Comparison of ENCODE assay signal across 19 cellular contexts in the genomic region with DNA sequence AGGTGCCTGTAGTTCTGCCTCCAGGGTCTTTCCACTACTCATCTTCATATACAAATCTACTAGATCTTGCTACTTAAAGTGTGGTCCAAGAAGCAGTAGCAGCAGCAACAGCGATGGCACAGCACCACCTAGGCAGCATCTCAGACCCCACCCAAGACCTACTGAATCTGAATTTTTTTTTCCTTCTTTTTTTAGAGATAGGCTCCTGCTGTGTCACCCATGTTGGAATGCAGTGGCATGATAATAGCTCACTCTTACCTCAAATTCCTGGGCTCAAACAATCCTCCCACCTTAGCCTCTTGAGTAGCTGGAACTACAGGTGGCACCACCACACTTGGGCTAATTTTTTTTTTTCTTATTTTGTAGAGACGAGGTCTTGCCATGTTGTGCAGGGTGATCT.
"Had no signal": no experiment of that assay in that cellular context is flagged by ENCODE, and none has a peak within 500 bp of the region (broad histone marks: within the 10 kb centered on the region; RNA-seq: fewer than 3 reads in every experiment).

No MANE protein-coding gene starts in this region.

- H3K9me3 ChIP-seq: ascending aorta, colonic mucosa, tibial nerve, uterus had no signal

- H3K27ac Mint-ChIP-seq: activated naive CD4-positive, alpha-beta T cell treated with anti-CD3 and anti-CD28 coated beads, Interleukin-2, amount 50 U/mL, for 24 hours; immature natural killer cell; stimulated activated naive CD8-positive, alpha-beta T cell treated with anti-CD3 and anti-CD28 coated beads, Interleukin-15, Interleukin-2, amounts not matched to agents 100 ng/mL and 50 ng/mL, for 24 hours had no signal

- H3K4me1 ChIP-seq: colonic mucosa had no signal

- H3K27ac ChIP-seq: ascending aorta, colonic mucosa, left ventricle myocardium inferior, skin epidermis, tibial nerve, uterus had no signal

- H3K27me3 Mint-ChIP-seq: activated naive CD4-positive, alpha-beta T cell treated with anti-CD3 and anti-CD28 coated beads, Interleukin-2, amount 50 U/mL, for 24 hours; central memory CD8-positive, alpha-beta T cell; stimulated activated naive CD8-positive, alpha-beta T cell treated with anti-CD3 and anti-CD28 coated beads, Interleukin-15, Interleukin-2, amounts not matched to agents 100 ng/mL and 50 ng/mL, for 24 hours had no signal

- H3K4me1 Mint-ChIP-seq: immature natural killer cell had no signal

- H3K36me3 Mint-ChIP-seq: activated naive CD4-positive, alpha-beta T cell treated with anti-CD3 and anti-CD28 coated beads, Interleukin-2, amount 50 U/mL, for 24 hours; immature natural killer cell had no signal

- H3K27me3 ChIP-seq: ascending aorta, colonic mucosa, tibial nerve, uterus had no signal

- H3K4me3 Mint-ChIP-seq: activated naive CD4-positive, alpha-beta T cell treated with anti-CD3 and anti-CD28 coated beads, Interleukin-2, amount 50 U/mL, for 24 hours; central memory CD8-positive, alpha-beta T cell; immature natural killer cell; stimulated activated naive CD8-positive, alpha-beta T cell treated with anti-CD3 and anti-CD28 coated beads, Interleukin-15, Interleukin-2, amounts not matched to agents 100 ng/mL and 50 ng/mL, for 24 hours had no signal

- H3K36me3 ChIP-seq: ascending aorta, colonic mucosa, left ventricle myocardium inferior, tibial nerve, uterus had no signal

- DNase-seq: activated CD4-positive, CD25-positive, alpha-beta regulatory T cell treated with anti-CD3 and anti-CD28 coated beads, Interleukin-2, amount 50 U/mL, for 72 hours; activated gamma-delta T cell; colonic mucosa; foreskin melanocyte; glutamatergic neuron; immature natural killer cell; kidney glomerular epithelial cell; left ventricle myocardium inferior; mammary epithelial cell; occipital lobe; stimulated activated CD4-positive, alpha-beta T cell treated with anti-CD3 and anti-CD28 coated beads, Interleukin-15, amount 100 ng/mL, for 24 hours; stimulated activated CD4-positive, alpha-beta T cell treated with anti-CD3 and anti-CD28 coated beads, Interleukin-2, amount 100 ng/mL, for 48 hours; uterus had no signal

- H3K4me3 ChIP-seq: ascending aorta, colonic mucosa, left ventricle myocardium inferior, skin epidermis, tibial nerve, uterus had no signal
